ENCODE assay signal across 32 cellular contexts in the genomic region with DNA sequence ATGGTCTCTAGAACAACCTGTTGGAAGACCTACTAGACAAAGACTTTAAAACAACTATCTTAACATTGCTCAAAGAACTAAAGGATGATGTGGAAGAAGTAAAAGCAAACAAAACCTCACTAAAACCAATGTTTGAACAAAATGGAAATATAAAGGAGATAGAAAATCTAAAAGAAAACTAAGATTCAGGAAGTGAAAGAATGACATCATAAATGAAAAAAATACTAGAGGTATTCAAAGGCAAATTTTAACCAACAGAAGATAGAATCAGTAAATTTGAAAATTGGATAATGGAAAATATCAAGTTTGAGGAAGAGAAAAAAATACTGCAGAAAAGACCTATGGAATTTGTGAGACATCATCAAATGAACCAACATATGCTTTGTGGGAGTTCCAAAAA.
"Had no signal": no experiment of that assay in that cellular context is flagged by ENCODE, and none has a peak within 500 bp of the region (broad histone marks: within the 10 kb centered on the region; RNA-seq: fewer than 3 reads in every experiment).

No MANE protein-coding gene starts in this region.

- H3K27ac ChIP-seq: gastroesophageal sphincter, neutrophil, skin epidermis, uterus had no signal

- DNase-seq: activated CD4-positive, alpha-beta memory T cell treated with anti-CD3 and anti-CD28 coated beads for 36 hours; activated CD4-positive, alpha-beta T cell treated with anti-CD3 and anti-CD28 coated beads, Interleukin-2, amount 10 ng/mL, durations not matched to agents 24 days and 14 days; activated CD4-positive, CD25-positive, alpha-beta regulatory T cell treated with anti-CD3 and anti-CD28 coated beads, Interleukin-2, amount 50 U/mL, for 72 hours; activated CD8-positive, alpha-beta memory T cell treated with anti-CD3 and anti-CD28 coated beads, Interleukin-2, amount 50 U/mL, for 48 hours; activated gamma-delta T cell; activated naive CD4-positive, alpha-beta T cell treated with anti-CD3 and anti-CD28 coated beads, Interleukin-2, amount 50 U/mL, for 16 hours; activated naive CD8-positive, alpha-beta T cell treated with anti-CD3 and anti-CD28 coated beads, Interleukin-2, amount 50 U/mL, for 24 hours; activated T-cell treated with anti-CD3 and anti-CD28 coated beads, Interleukin-2, amount 50 U/mL, for 24 hours; dermis blood vessel endothelial cell; effector memory CD4-positive, alpha-beta T cell; head of caudate nucleus; hippocampal formation; left cardiac atrium; left ventricle myocardium superior; nephron progenitor cell; stimulated activated CD4-positive, alpha-beta T cell treated with anti-CD3 and anti-CD28 coated beads, Interleukin-1b, Interleukin-23, amount 100 ng/mL, for 48 hours; stimulated activated CD4-positive, alpha-beta T cell treated with anti-CD3 and anti-CD28 coated beads, Interleukin-4, amount 100 ng/mL, for 4 hours; stimulated activated CD8-positive, alpha-beta memory T cell treated with anti-CD3 and anti-CD28 coated beads, Interleukin-4, amount 100 ng/mL, for 48 hours; stimulated activated naive CD8-positive, alpha-beta T cell treated with anti-CD3 and anti-CD28 coated beads, Interleukin-15, amount 100 ng/mL, for 72 hours; substantia nigra; T1000; uterus had no signal

- H3K27me3 Mint-ChIP-seq: activated CD4-positive, alpha-beta memory T cell treated with anti-CD3 and anti-CD28 coated beads for 36 hours; activated CD4-positive, alpha-beta T cell treated with anti-CD3 and anti-CD28 coated beads, Interleukin-2, amount 10 ng/mL, durations not matched to agents 24 days and 14 days; activated naive CD8-positive, alpha-beta T cell treated with anti-CD3 and anti-CD28 coated beads, Interleukin-2, amount 50 U/mL, for 24 hours; progenitor cell of endocrine pancreas; stimulated activated memory B cell treated with anti-CD40 and anti-IgM and Interleukin-4, amounts not matched to agents 10 μg/mL and 1 μg/mL and 100 μg/mL, for 72 hours; stimulated activated naive CD8-positive, alpha-beta T cell treated with anti-CD3 and anti-CD28 coated beads, Interleukin-15, amount 100 ng/mL, for 72 hours; type B pancreatic cell had no signal

- H3K36me3 Mint-ChIP-seq: activated CD4-positive, alpha-beta memory T cell treated with anti-CD3 and anti-CD28 coated beads for 36 hours; type B pancreatic cell had no signal

- H3K36me3 ChIP-seq: gastroesophageal sphincter, neutrophil, uterus had no signal

- H3K4me1 ChIP-seq: gastroesophageal sphincter, uterus had no signal

- H3K4me3 Mint-ChIP-seq: activated CD4-positive, alpha-beta memory T cell treated with anti-CD3 and anti-CD28 coated beads for 36 hours; activated CD4-positive, alpha-beta T cell treated with anti-CD3 and anti-CD28 coated beads, Interleukin-2, amount 10 ng/mL, durations not matched to agents 24 days and 14 days; activated naive CD8-positive, alpha-beta T cell treated with anti-CD3 and anti-CD28 coated beads, Interleukin-2, amount 50 U/mL, for 24 hours; activated T-cell treated with anti-CD3 and anti-CD28 coated beads, Interleukin-2, amount 50 U/mL, for 24 hours; central memory CD8-positive, alpha-beta T cell; nephron progenitor cell; stimulated activated memory B cell treated with anti-CD40 and anti-IgM and Interleukin-4, amounts not matched to agents 10 μg/mL and 1 μg/mL and 100 μg/mL, for 72 hours; stimulated activated naive CD8-positive, alpha-beta T cell treated with anti-CD3 and anti-CD28 coated beads, Interleukin-15, amount 100 ng/mL, for 72 hours; type B pancreatic cell had no signal

- H3K9me3 Mint-ChIP-seq: central memory CD8-positive, alpha-beta T cell had no signal

- H3K4me3 ChIP-seq: gastroesophageal sphincter, skin epidermis, uterus had no signal

- H3K9me3 ChIP-seq: uterus had no signal

- H3K4me1 Mint-ChIP-seq: activated CD4-positive, alpha-beta T cell treated with anti-CD3 and anti-CD28 coated beads, Interleukin-2, amount 10 ng/mL, durations not matched to agents 24 days and 14 days; activated naive CD8-positive, alpha-beta T cell treated with anti-CD3 and anti-CD28 coated beads, Interleukin-2, amount 50 U/mL, for 24 hours; central memory CD8-positive, alpha-beta T cell; nephron progenitor cell; stimulated activated memory B cell treated with anti-CD40 and anti-IgM and Interleukin-4, amounts not matched to agents 10 μg/mL and 1 μg/mL and 100 μg/mL, for 72 hours; stimulated activated naive CD8-positive, alpha-beta T cell treated with anti-CD3 and anti-CD28 coated beads, Interleukin-15, amount 100 ng/mL, for 72 hours had no signal

- ATAC-seq: activated naive CD8-positive, alpha-beta T cell treated with anti-CD3 and anti-CD28 coated beads, Interleukin-2, amount 50 U/mL, for 24 hours; gastroesophageal sphincter; left cardiac atrium; left ventricle myocardium superior; sciatic nerve; stimulated activated memory B cell treated with anti-CD40 and anti-IgM and Interleukin-4, amounts not matched to agents 10 μg/mL and 1 μg/mL and 100 μg/mL, for 72 hours; stimulated activated naive CD8-positive, alpha-beta T cell treated with anti-CD3 and anti-CD28 coated beads, Interleukin-15, amount 100 ng/mL, for 72 hours had no signal

- H3K27ac Mint-ChIP-seq: activated CD4-positive, alpha-beta memory T cell treated with anti-CD3 and anti-CD28 coated beads for 36 hours; activated CD4-positive, alpha-beta T cell treated with anti-CD3 and anti-CD28 coated beads, Interleukin-2, amount 10 ng/mL, durations not matched to agents 24 days and 14 days; activated naive CD8-positive, alpha-beta T cell treated with anti-CD3 and anti-CD28 coated beads, Interleukin-2, amount 50 U/mL, for 24 hours; activated T-cell treated with anti-CD3 and anti-CD28 coated beads, Interleukin-2, amount 50 U/mL, for 24 hours; nephron progenitor cell; progenitor cell of endocrine pancreas; stimulated activated memory B cell treated with anti-CD40 and anti-IgM and Interleukin-4, amounts not matched to agents 10 μg/mL and 1 μg/mL and 100 μg/mL, for 72 hours; stimulated activated naive CD8-positive, alpha-beta T cell treated with anti-CD3 and anti-CD28 coated beads, Interleukin-15, amount 100 ng/mL, for 72 hours; type B pancreatic cell had no signal

- FAIRE-seq: bronchial epithelial cell, keratinocyte had no signal

- H3K27me3 ChIP-seq: gastroesophageal sphincter, neutrophil, uterus had no signal
